In genomic region chr7:8360564-8361153, GRCh38 we compare ENCODE assay signal across 18 cellular contexts.
DNase-seq lines count a peak whose midpoint lies in the region; ATAC-seq and TF ChIP-seq lines count a peak whose summit lies in the region.
"Had no signal": no experiment of that assay in that cellular context is flagged by ENCODE, and none has a peak within 500 bp of the region (broad histone marks: within the 10 kb centered on the region; RNA-seq: fewer than 3 reads in every experiment).

No MANE protein-coding gene starts in this region.

- peak overlapping the region; percentile 91 for H3K27ac Mint-ChIP-seq in GM23338
- H3K27ac Mint-ChIP-seq in activated T-helper 2 cell treated with anti-CD3 and anti-CD28 coated beads, Interferon-gamma antibody, Interleukin-2, Interleukin-4, amounts not matched to agents 10 μg/mL and 5 μg/mL and 100 μg/mL, durations not matched to agents 14 hours and 24 hours and 36 hours = no peak overlapping the region
- H3K27ac Mint-ChIP-seq: CD4-positive, alpha-beta memory T cell; T-helper 17 cell had no signal

- H3K79me2 ChIP-seq in GM23338 (replicated peaks; ENCODE audit: insufficient read depth) = no peaks in the 10 kb centered on the region

- H3K4me1 ChIP-seq in GM23338 (ENCODE audit: insufficient read depth) (peaks cover 49% of the 10 kb centered on the region), HUES6 (ENCODE audit: control insufficient read depth, insufficient read depth, low read length) (peaks cover 52% of the 10 kb centered on the region), iPS-20b (ENCODE audit: insufficient read depth, low read length) (peaks cover 45% of the 10 kb centered on the region; the same call in 1 of the 2 replicates)

- H3K36me3 ChIP-seq in GM23338 (ENCODE audit: insufficient read depth) (no peaks in the 10 kb centered on the region), HUES6 (ENCODE audit: control insufficient read depth, insufficient read depth, low read length) (no peaks in the 10 kb centered on the region), iPS-20b (ENCODE audit: insufficient read depth, low read depth, low read length) (no peaks in the 10 kb centered on the region)

- H3K4me3 Mint-ChIP-seq in GM23338 = no peak overlapping the region
- H3K4me3 Mint-ChIP-seq in activated T-helper 2 cell treated with anti-CD3 and anti-CD28 coated beads, Interferon-gamma antibody, Interleukin-2, Interleukin-4, amounts not matched to agents 10 μg/mL and 5 μg/mL and 100 μg/mL, durations not matched to agents 14 hours and 24 hours and 36 hours (ENCODE audit: low read depth) = no peak overlapping the region
- H3K4me3 Mint-ChIP-seq: CD4-positive, alpha-beta memory T cell; T-helper 17 cell had no signal

- H3K9me2 ChIP-seq in GM23338 (ENCODE audit: insufficient read depth) = 0 out of 2 replicates have a peak, but pooled peaks cover 5% of the 10 kb centered on the region

- peaks cover 33% of the 10 kb centered on the region; the same call in 2 of the 3 replicates for H3K36me3 Mint-ChIP-seq in GM23338 (ENCODE audit: low read depth)
- no peaks in the 10 kb centered on the region for H3K36me3 Mint-ChIP-seq in activated T-helper 2 cell treated with anti-CD3 and anti-CD28 coated beads, Interferon-gamma antibody, Interleukin-2, Interleukin-4, amounts not matched to agents 10 μg/mL and 5 μg/mL and 100 μg/mL, durations not matched to agents 14 hours and 24 hours and 36 hours (ENCODE audit: low read depth)
- H3K36me3 Mint-ChIP-seq: CD4-positive, alpha-beta memory T cell had no signal

- ATAC-seq in GM23338 (no peak), HG03139 (IDR thresholded peaks at IDR 0.05; ENCODE audit: unreplicated experiment) (no peak), HG02759 (IDR thresholded peaks at IDR 0.05; ENCODE audit: unreplicated experiment) (no peak)
- ATAC-seq: K562, T-helper 17 cell had no signal

- no peaks in the 10 kb centered on the region; the same call in 1 of the 2 replicates for H3F3A ChIP-seq in GM23338 (replicated peaks; ENCODE audit: low read depth)

- no peak overlapping the region for H3K4me3 ChIP-seq in GM23338
- no peak overlapping the region for H3K4me3 ChIP-seq in HUES6 (ENCODE audit: low read depth, low read length)
- peak overlapping the region; percentile 10; the same call in 1 of the 2 replicates for H3K4me3 ChIP-seq in iPS-20b (ENCODE audit: low read length)
- H3K4me3 ChIP-seq: K562 had no signal

- no peaks in the 10 kb centered on the region for H3K27me3 ChIP-seq in GM23338 (ENCODE audit: insufficient read depth)
- H3K27me3 ChIP-seq in HUES6 (ENCODE audit: control insufficient read depth, insufficient read depth, low read length) = no peaks in the 10 kb centered on the region
- H3K27me3 ChIP-seq in iPS-20b (ENCODE audit: insufficient read depth, low read length) = no peaks in the 10 kb centered on the region

- peak overlapping the region; percentile 62 for H3K27ac ChIP-seq in GM23338 (ENCODE audit: low read depth)
- H3K27ac ChIP-seq in HUES6 (ENCODE audit: low read depth, low read length) = peak overlapping the region; percentile 89
- H3K27ac ChIP-seq in iPS-20b (ENCODE audit: low read length) = peak overlapping the region; percentile 64
- H3K27ac ChIP-seq: HL-60, RWPE1 had no signal

- DNase-seq in ELF-1 (ENCODE audit: low read depth, low spot score) (peak; percentile 4), GM23338 (ENCODE audit: low spot score) (no peak), COLO829 (ENCODE audit: low spot score) (no peak)
- DNase-seq in activated T-helper 2 cell treated with anti-CD3 and anti-CD28 coated beads, Interferon-gamma antibody, Interleukin-2, Interleukin-4, amounts not matched to agents 10 μg/mL and 5 μg/mL and 100 μg/mL, durations not matched to agents 14 hours and 24 hours and 36 hours (ENCODE audit: low spot score) = no peak
- DNase-seq: 8988T; CD4-positive, alpha-beta memory T cell; NCI-H187 treated with DMSO at 0.1 percent for 48 hours; NCI-H69; NK-92 treated with Interleukin-12 subunit alpha and Interleukin-12 subunit beta, amount 100 ng/mL, for 24 hours; OCI-M1; T-helper 17 cell had no signal

- peaks cover 47% of the 10 kb centered on the region for H3K4me1 Mint-ChIP-seq in GM23338
- peaks cover 2% of the 10 kb centered on the region for H3K4me1 Mint-ChIP-seq in activated T-helper 2 cell treated with anti-CD3 and anti-CD28 coated beads, Interferon-gamma antibody, Interleukin-2, Interleukin-4, amounts not matched to agents 10 μg/mL and 5 μg/mL and 100 μg/mL, durations not matched to agents 14 hours and 24 hours and 36 hours (ENCODE audit: low read depth)
- H3K4me1 Mint-ChIP-seq: CD4-positive, alpha-beta memory T cell; T-helper 17 cell had no signal

- no peaks in the 10 kb centered on the region for H3K27me3 Mint-ChIP-seq in GM23338 (ENCODE audit: insufficient read depth, low read depth, poor library complexity)
- peaks cover 14% of the 10 kb centered on the region for H3K27me3 Mint-ChIP-seq in activated T-helper 2 cell treated with anti-CD3 and anti-CD28 coated beads, Interferon-gamma antibody, Interleukin-2, Interleukin-4, amounts not matched to agents 10 μg/mL and 5 μg/mL and 100 μg/mL, durations not matched to agents 14 hours and 24 hours and 36 hours (ENCODE audit: low read depth)

- no peaks in the 10 kb centered on the region for H4K20me1 ChIP-seq in GM23338 (replicated peaks; ENCODE audit: insufficient read depth)

- H3K9me3 Mint-ChIP-seq in GM23338 = peaks cover 21% of the 10 kb centered on the region
- H3K9me3 Mint-ChIP-seq in activated T-helper 2 cell treated with anti-CD3 and anti-CD28 coated beads, Interferon-gamma antibody, Interleukin-2, Interleukin-4, amounts not matched to agents 10 μg/mL and 5 μg/mL and 100 μg/mL, durations not matched to agents 14 hours and 24 hours and 36 hours = no peaks in the 10 kb centered on the region

- H3K9me3 ChIP-seq in HUES6 (ENCODE audit: control insufficient read depth, insufficient read depth, low read depth, low read length) (peaks cover 11% of the 10 kb centered on the region; the same call in 1 of the 2 replicates), iPS-20b (ENCODE audit: insufficient read depth, low read depth, low read length) (peaks cover 8% of the 10 kb centered on the region; the same call in 1 of the 2 replicates)

- H3K9ac ChIP-seq in HUES6 (ENCODE audit: low read length) (peak overlapping the region; percentile 27), iPS-20b (ENCODE audit: low read depth, low read length) (peak overlapping the region; percentile 61; the same call in 1 of the 2 replicates)

- TF ChIP-seq CTCF in GM23338 (conservative IDR thresholded peaks at IDR 0.05; ENCODE audit: low read depth in 2 of 2) = no peak

- no peak overlapping the region for H2AFZ ChIP-seq in GM23338

- H3K4me2 ChIP-seq in GM23338 = peak overlapping the region; percentile 24

- intact Hi-C loops in activated T-helper 2 cell treated with anti-CD3 and anti-CD28 coated beads, Interferon-gamma antibody, Interleukin-2, Interleukin-4, amounts not matched to agents 10 μg/mL and 5 μg/mL and 100 μg/mL, durations not matched to agents 14 hours and 24 hours and 36 hours (cut with micrococcal nuclease) = no loop called here

TF ChIP-seq in GM23338, 12 proteins besides CTCF, POLR2A, EP300 and RAD21 (continues in another document):
- TF ChIP-seq REST (IDR thresholded peaks at IDR 0.05; ENCODE audit: unreplicated experiment) = no peak
- no peak for TF ChIP-seq STAT1 (IDR thresholded peaks at IDR 0.05; ENCODE audit: unreplicated experiment)
- no peak for TF ChIP-seq POLR2AphosphoS5 (IDR thresholded peaks at IDR 0.05; ENCODE audit: low read depth)
- TF ChIP-seq JUNB (IDR thresholded peaks at IDR 0.05; ENCODE audit: unreplicated experiment) = no peak
- TF ChIP-seq ZNF114 (CRISPR knock-in tag; IDR thresholded peaks at IDR 0.05) = no peak
- TF ChIP-seq EZH2phosphoT487 (IDR thresholded peaks at IDR 0.05; ENCODE audit: unreplicated experiment) = no peak
